8 cellular contexts compared by ENCODE assay signal in the genomic region with DNA sequence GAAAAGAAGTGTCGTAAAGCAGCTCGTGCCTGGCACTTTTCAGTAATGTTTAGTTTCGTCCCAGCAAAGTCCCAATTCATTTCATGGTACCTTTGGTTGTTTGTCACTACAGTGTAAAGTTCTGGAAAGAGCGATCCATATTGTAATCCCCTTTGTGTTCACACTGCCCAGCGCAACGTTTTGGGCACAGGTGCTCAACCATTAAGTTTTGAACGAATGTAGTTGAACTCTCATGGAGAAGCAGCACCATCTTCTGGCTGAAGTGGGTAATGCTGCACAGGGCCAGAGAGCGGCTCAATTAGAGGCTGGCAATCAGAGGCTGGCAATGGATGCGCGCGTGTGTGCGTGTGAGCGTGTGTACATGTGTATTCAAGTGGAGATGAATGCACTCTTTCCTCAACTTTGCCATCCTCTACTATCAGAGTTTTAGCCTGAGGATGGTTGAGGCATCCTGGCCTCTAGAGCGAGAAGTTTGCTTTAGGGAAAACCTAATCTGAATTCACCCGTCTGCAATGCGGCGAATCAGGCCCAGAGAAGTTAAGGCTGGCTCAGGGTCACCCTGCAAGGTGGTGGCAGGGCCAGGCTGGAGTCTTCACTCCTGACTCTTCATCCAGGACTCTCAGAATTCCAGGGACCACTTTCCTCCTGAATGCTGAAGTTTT. TPM values are rescaled to one million over a fixed set of nuclear protein-coding genes. Genes with fewer than 3 reads are reported as not detected.
DNase-seq lines count a peak whose midpoint lies in the region; ATAC-seq and TF ChIP-seq lines count a peak whose summit lies in the region.

No MANE protein-coding gene starts in this region.

- DNase-seq in DMS114 treated with DMSO at 0.1 percent for 48 hours (lab: John Stamatoyannopoulos, UW; ENCODE audit: unreplicated experiment) (peak; percentile 74), Kasumi-1 (lab: John Stamatoyannopoulos, UW) (peak; percentile 61 to 64), PC-9 (peak; percentile 61 to 74), fibroblast of lung (ENCODE audit: low read depth in 2 of 2) (peak; percentile 39 to 68), neural crest cell (ENCODE audit: low read depth, low spot score) (peak; percentile 93)
- DNase-seq in activated T-cell treated with anti-CD3 and anti-CD28 coated beads, Interleukin-2, amount 50 U/mL, for 1 hour: peak; percentile 87
- DNase-seq in stimulated activated naive CD8-positive, alpha-beta T cell treated with anti-CD3 and anti-CD28 coated beads, Interleukin-15, amount 100 ng/mL, for 72 hours: peak; percentile 81 to 82

- ATAC-seq in stimulated activated naive CD8-positive, alpha-beta T cell treated with anti-CD3 and anti-CD28 coated beads, Interleukin-15, amount 100 ng/mL, for 72 hours: peak; percentile 89
- no peak for ATAC-seq in GM19467 (IDR thresholded peaks at IDR 0.05; ENCODE audit: unreplicated experiment)

- H3K4me3 ChIP-seq in PC-9 (no peak overlapping the region), fibroblast of lung (replicated peaks in 1 of 4; ENCODE audit: control extremely low read depth in 1 of 4, insufficient read depth in 1 of 4, low read depth in 3 of 4, low read length in 4 of 4) (no peak overlapping the region)

- no TSS peak for BruUV-seq in PC-9 (replicated peaks; lab: Mats Ljungman, UMichigan)

- H3K9me3 ChIP-seq in PC-9 (ENCODE audit: insufficient read depth, low read depth): no peaks in the 10 kb centered on the region
- no peaks in the 10 kb centered on the region for H3K9me3 ChIP-seq in fibroblast of lung (ENCODE audit: control insufficient read depth, insufficient read depth, low read depth, low read length)

- H2AFZ ChIP-seq in PC-9 (no peak overlapping the region), fibroblast of lung (ENCODE audit: low read length) (no peak overlapping the region)

- TF ChIP-seq CTCF in PC-9 (conservative IDR thresholded peaks at IDR 0.05) (peak; percentile 98), fibroblast of lung (conservative IDR thresholded peaks at IDR 0.05 in 1 of 2, IDR thresholded peaks at IDR 0.05 in 1 of 2; ENCODE audit: low read depth in 1 of 2, low read length in 2 of 2) (peak; percentile 97 to 98), neural crest cell (conservative IDR thresholded peaks at IDR 0.05) (peak; percentile 99)

- peaks cover 3% of the 10 kb centered on the region for H3K9me3 Mint-ChIP-seq in neural crest cell
- H3K9me3 Mint-ChIP-seq in stimulated activated naive CD8-positive, alpha-beta T cell treated with anti-CD3 and anti-CD28 coated beads, Interleukin-15, amount 100 ng/mL, for 72 hours: no peaks in the 10 kb centered on the region

- H3K79me2 ChIP-seq in PC-9 (ENCODE audit: low read depth): no peaks in the 10 kb centered on the region
- H3K79me2 ChIP-seq in fibroblast of lung (ENCODE audit: control insufficient read depth, insufficient read depth, low read length): no peaks in the 10 kb centered on the region

- CTCF ChIA-PET in PC-9 (lab: Charles Lee): interaction anchor here (0.6 to 0.7 kb wide), 2 partner anchors 323 to 870 kb away, joined by 3 read pairs; no protein-coding TSS in a partner anchor

- no peaks in the 10 kb centered on the region for H3F3A ChIP-seq in PC-9 (ENCODE audit: insufficient read depth, low read depth)

- no peaks in the 10 kb centered on the region for H3K36me3 Mint-ChIP-seq in neural crest cell (ENCODE audit: low read depth)

- intact Hi-C loops in PC-9 (cut with micrococcal nuclease; ENCODE audit: unreplicated experiment): loop anchor here (1.0 to 2.0 kb wide), 7 partner anchors 106 to 982 kb away; partner anchors contain the start of gene SRSF1

- no peak overlapping the region for H3K27ac ChIP-seq in PC-9
- no peak overlapping the region for H3K27ac ChIP-seq in fibroblast of lung (ENCODE audit: insufficient read depth, low read length)

- peaks cover 22% of the 10 kb centered on the region for H3K27me3 Mint-ChIP-seq in neural crest cell (ENCODE audit: low read depth)
- no peaks in the 10 kb centered on the region for H3K27me3 Mint-ChIP-seq in stimulated activated naive CD8-positive, alpha-beta T cell treated with anti-CD3 and anti-CD28 coated beads, Interleukin-15, amount 100 ng/mL, for 72 hours

- no peaks in the 10 kb centered on the region for H3K4me1 ChIP-seq in PC-9 (replicated peaks; ENCODE audit: insufficient read depth)
- H3K4me1 ChIP-seq in fibroblast of lung (ENCODE audit: control insufficient read depth, extremely low read depth, insufficient read depth, low read length): no peaks in the 10 kb centered on the region

- POLR2A ChIA-PET in PC-9 (lab: Charles Lee; ENCODE audit: unreplicated experiment): no interaction called here

- H4K20me1 ChIP-seq in PC-9 (ENCODE audit: insufficient read depth): no peaks in the 10 kb centered on the region
- H4K20me1 ChIP-seq in fibroblast of lung (ENCODE audit: control insufficient read depth, extremely low read depth, insufficient read depth, low read length): no peaks in the 10 kb centered on the region

- H3K27me3 ChIP-seq in PC-9 (ENCODE audit: insufficient read depth, low read depth): peaks cover 16% of the 10 kb centered on the region
- peaks cover 3% of the 10 kb centered on the region for H3K27me3 ChIP-seq in fibroblast of lung (ENCODE audit: control insufficient read depth, insufficient read depth, low read length)

- H3K4me1 Mint-ChIP-seq in neural crest cell: peaks cover 11% of the 10 kb centered on the region
- H3K4me1 Mint-ChIP-seq in stimulated activated naive CD8-positive, alpha-beta T cell treated with anti-CD3 and anti-CD28 coated beads, Interleukin-15, amount 100 ng/mL, for 72 hours: no peaks in the 10 kb centered on the region

- H3K9me2 ChIP-seq in PC-9 (ENCODE audit: insufficient read depth): no peaks in the 10 kb centered on the region

- H3K9ac ChIP-seq in fibroblast of lung (ENCODE audit: insufficient read depth, low read length): no peak overlapping the region

- no peak overlapping the region for H3K27ac Mint-ChIP-seq in neural crest cell (ENCODE audit: unreplicated experiment)
- no peak overlapping the region for H3K27ac Mint-ChIP-seq in stimulated activated naive CD8-positive, alpha-beta T cell treated with anti-CD3 and anti-CD28 coated beads, Interleukin-15, amount 100 ng/mL, for 72 hours

- H3K4me2 ChIP-seq in PC-9: no peak overlapping the region
- H3K4me2 ChIP-seq in fibroblast of lung (ENCODE audit: extremely low read depth, insufficient read depth, low read length): no peak overlapping the region

- no peak overlapping the region for H3K4me3 Mint-ChIP-seq in neural crest cell
- H3K4me3 Mint-ChIP-seq in stimulated activated naive CD8-positive, alpha-beta T cell treated with anti-CD3 and anti-CD28 coated beads, Interleukin-15, amount 100 ng/mL, for 72 hours: no peak overlapping the region

- H3K36me3 ChIP-seq in PC-9 (ENCODE audit: low read depth) (no peaks in the 10 kb centered on the region), fibroblast of lung (ENCODE audit: control insufficient read depth, insufficient read depth, low read length) (no peaks in the 10 kb centered on the region)

RNA-seq across cellular contexts. Expression of gene DYNLL2, which starts 29.9 kb away (rescaled TPM):
- 29.3 and 36.2 TPM in 2 replicates for total RNA-seq in PC-9 (2021)
- total RNA-seq in fibroblast of lung: 32.1 and 32.9 TPM in 2 replicates
- polyA plus RNA-seq in fibroblast of lung: 17.1 and 22.7 TPM in 2 replicates
- 37.1 and 43.4 TPM in 2 replicates for polyA plus RNA-seq in fibroblast of lung (2012)
- 13.0 and 15.4 TPM in 2 replicates for polyA minus RNA-seq in fibroblast of lung (ENCODE audit: low replicate concordance)
- total RNA-seq in neural crest cell: 95.9 and 99.9 TPM in 2 replicates

RNA-seq across cellular contexts. Expression of gene OR4D1, which starts 35.1 kb away (rescaled TPM):
- total RNA-seq in PC-9 (2021) (not detected in 2 replicates), fibroblast of lung (not detected in 2 replicates), neural crest cell (0.12 TPM in 1 of 2 replicates, not detected in the other)
- not detected in 2 replicates for polyA plus RNA-seq in fibroblast of lung
- polyA plus RNA-seq in fibroblast of lung (2012): not detected in 2 replicates
- not detected in 2 replicates for polyA minus RNA-seq in fibroblast of lung (ENCODE audit: low replicate concordance)

RNA-seq across cellular contexts. Expression of gene OR4D2, which starts 53.7 kb away (rescaled TPM):
- not detected in 2 replicates for total RNA-seq in PC-9 (2021)
- not detected in 2 replicates for total RNA-seq in fibroblast of lung
- polyA plus RNA-seq in fibroblast of lung: not detected in 2 replicates
- polyA plus RNA-seq in fibroblast of lung (2012): not detected in 2 replicates
- not detected in 2 replicates for polyA minus RNA-seq in fibroblast of lung (ENCODE audit: low replicate concordance)
- not detected in 2 replicates for total RNA-seq in neural crest cell
